18 cellular contexts compared by ENCODE assay signal in genomic region chr3:131107637-131108433, GRCh38.
DNase-seq lines count a peak whose midpoint lies in the region; TF ChIP-seq lines count a peak whose summit lies in the region.
"Had no signal": no experiment of that assay in that cellular context is flagged by ENCODE, and none has a peak within 500 bp of the region (broad histone marks: within the 10 kb centered on the region; RNA-seq: fewer than 3 reads in every experiment).

No MANE protein-coding gene starts in this region.

- no peaks in the 10 kb centered on the region for H3K27me3 Mint-ChIP-seq in progenitor cell of endocrine pancreas
- H3K27me3 Mint-ChIP-seq: CD4-positive, CD25-positive, alpha-beta regulatory T cell had no signal

- no peaks in the 10 kb centered on the region for H3K4me1 Mint-ChIP-seq in progenitor cell of endocrine pancreas (ENCODE audit: low read depth)
- H3K4me1 Mint-ChIP-seq: CD4-positive, CD25-positive, alpha-beta regulatory T cell had no signal

- no peaks in the 10 kb centered on the region for H3K9me3 Mint-ChIP-seq in progenitor cell of endocrine pancreas (ENCODE audit: low read depth)

- H2AFZ ChIP-seq in Loucy (ENCODE audit: low read length): 0 out of 2 replicates have a peak overlapping the region, but pooled peaks have one; percentile 22
- H2AFZ ChIP-seq: PC-9 had no signal

- TF ChIP-seq CTCF in Loucy (conservative IDR thresholded peaks at IDR 0.05; ENCODE audit: low read length) (no peak), choroid plexus epithelial cell (conservative IDR thresholded peaks at IDR 0.05; ENCODE audit: low read depth, low read length) (no peak), progenitor cell of endocrine pancreas (IDR thresholded peaks at IDR 0.05; ENCODE audit: unreplicated experiment) (no peak)

- H3K9me2 ChIP-seq in Loucy (replicated peaks; ENCODE audit: low read depth, low read length): no peaks in the 10 kb centered on the region
- H3K9me2 ChIP-seq: SK-N-SH had no signal

- no peaks in the 10 kb centered on the region for H3K36me3 Mint-ChIP-seq in progenitor cell of endocrine pancreas (ENCODE audit: insufficient read depth)
- H3K36me3 Mint-ChIP-seq: CD4-positive, CD25-positive, alpha-beta regulatory T cell had no signal

- H3K4me1 ChIP-seq in Loucy (ENCODE audit: insufficient read depth, low read length, poor library complexity, severe bottlenecking): peaks cover 11% of the 10 kb centered on the region

- H3K27me3 ChIP-seq in Loucy (ENCODE audit: insufficient read depth, low read length, poor library complexity, severe bottlenecking): no peaks in the 10 kb centered on the region
- H3K27me3 ChIP-seq: dorsolateral prefrontal cortex had no signal

- DNase-seq in EH (ENCODE audit: low read depth) (peak; percentile 65), choroid plexus epithelial cell (ENCODE audit: low read depth) (peak; percentile 35), non-pigmented ciliary epithelial cell (ENCODE audit: low read depth) (peak; percentile 23), RPMI8226 (no peak), activated gamma-delta T cell (lab: John Stamatoyannopoulos, UW) (no peak), progenitor cell of endocrine pancreas (ENCODE audit: low spot score, unreplicated experiment) (no peak)
- DNase-seq: activated CD4-positive, alpha-beta T cell treated with anti-CD3 and anti-CD28 coated beads for 4 hours; activated CD8-positive, alpha-beta memory T cell treated with anti-CD3 and anti-CD28 coated beads, Interleukin-2, amount 50 U/mL, for 48 hours; CD4-positive, CD25-positive, alpha-beta regulatory T cell; dorsolateral prefrontal cortex; hippocampal formation; NCI-H1694; NCI-H446; PC-9; SK-N-SH; T1000 had no signal

- no peak overlapping the region for H3K9ac ChIP-seq in Loucy (ENCODE audit: low read depth, low read length, poor library complexity, severe bottlenecking)
- H3K9ac ChIP-seq: SK-N-SH had no signal

- no peaks in the 10 kb centered on the region for H3F3A ChIP-seq in Loucy (ENCODE audit: low read depth)

- H3K4me2 ChIP-seq in Loucy (ENCODE audit: low read depth, low read length, poor library complexity, severe bottlenecking): no peak overlapping the region
- H3K4me2 ChIP-seq: PC-9, SK-N-SH, smooth muscle cell had no signal

- no peaks in the 10 kb centered on the region for H3K36me3 ChIP-seq in Loucy (ENCODE audit: insufficient read depth, low read length)

- no peaks in the 10 kb centered on the region for H4K20me1 ChIP-seq in Loucy (ENCODE audit: insufficient read depth, low read length, poor library complexity, severe bottlenecking)

- H3K4me3 Mint-ChIP-seq in progenitor cell of endocrine pancreas (ENCODE audit: low read depth): no peak overlapping the region
- H3K4me3 Mint-ChIP-seq: CD4-positive, CD25-positive, alpha-beta regulatory T cell had no signal

- no peaks in the 10 kb centered on the region for H3K79me2 ChIP-seq in Loucy (ENCODE audit: insufficient read depth, low read length)

- H3K27ac Mint-ChIP-seq in progenitor cell of endocrine pancreas: no peak overlapping the region
- H3K27ac Mint-ChIP-seq: CD4-positive, CD25-positive, alpha-beta regulatory T cell had no signal

- no peaks in the 10 kb centered on the region for H3K9me3 ChIP-seq in Loucy (ENCODE audit: insufficient read depth, low read depth, low read length)
- H3K9me3 ChIP-seq: SK-N-SH had no signal

- H3K4me3 ChIP-seq in Loucy (ENCODE audit: low read length, poor library complexity, severe bottlenecking) (no peak overlapping the region), choroid plexus epithelial cell (ENCODE audit: low read depth, low read length) (no peak overlapping the region)
- H3K4me3 ChIP-seq: dorsolateral prefrontal cortex, PC-9, smooth muscle cell had no signal

Comparison
In these comparisons a context has a peak if more than half of its experiments do, and no peak if none do; other contexts are left out.
1. DNase-seq: peak in EH (single experiment), choroid plexus epithelial cell (single experiment) and non-pigmented ciliary epithelial cell (single experiment); none in RPMI8226 (single experiment), activated gamma-delta T cell (single experiment) and progenitor cell of endocrine pancreas (single experiment).